21 cellular contexts compared by ENCODE assay signal in the genomic region with DNA sequence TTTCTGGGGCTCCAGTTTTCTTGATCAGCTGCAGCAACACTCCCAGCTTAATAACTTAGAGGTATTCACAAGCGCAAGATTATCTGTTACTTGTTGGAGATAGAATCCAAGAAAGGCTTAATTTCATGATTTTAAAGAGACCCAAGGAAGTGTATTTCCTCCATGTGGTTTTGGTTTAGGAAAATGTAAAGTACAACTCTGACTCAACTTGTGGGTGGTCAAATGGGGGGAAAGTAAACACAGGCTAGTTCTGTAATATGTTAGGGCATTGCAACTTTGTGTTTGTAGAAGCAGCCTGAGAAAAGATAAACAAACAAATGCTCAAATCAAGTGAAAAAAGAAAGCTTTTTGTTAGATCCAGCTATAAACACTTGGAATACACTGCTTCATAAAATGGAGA.
DNase-seq lines count a peak whose midpoint lies in the region; ATAC-seq and FAIRE-seq lines count a peak whose summit lies in the region.
"Had no signal": no experiment of that assay in that cellular context is flagged by ENCODE, and none has a peak within 500 bp of the region (broad histone marks: within the 10 kb centered on the region; RNA-seq: fewer than 3 reads in every experiment).

No MANE protein-coding gene starts in this region.

- H2BK12ac ChIP-seq in neuronal stem cell (ENCODE audit: low read length), result no peak overlapping the region

- peaks cover 6% of the 10 kb centered on the region for H3K9me3 Mint-ChIP-seq in activated T-helper 2 cell treated with anti-CD3 and anti-CD28 coated beads, Interferon-gamma antibody, Interleukin-2, Interleukin-4, amounts not matched to agents 10 μg/mL and 5 μg/mL and 100 μg/mL, durations not matched to agents 14 hours and 24 hours and 36 hours
- H3K9me3 Mint-ChIP-seq: activated T-helper 1 cell treated with anti-CD3 and anti-CD28 coated beads, Interleukin-12 subunit alpha, Interleukin-12 subunit beta, Interleukin-2, Interleukin-4 antibody, amounts not matched to agents 30 ng/mL and 10 ng/mL and 1 ng/mL, durations not matched to agents 14 hours and 24 hours and 36 hours; type B pancreatic cell had no signal

- H3K27ac Mint-ChIP-seq in activated T-helper 2 cell treated with anti-CD3 and anti-CD28 coated beads, Interferon-gamma antibody, Interleukin-2, Interleukin-4, amounts not matched to agents 10 μg/mL and 5 μg/mL and 100 μg/mL, durations not matched to agents 14 hours and 24 hours and 36 hours, result no peak overlapping the region
- H3K27ac Mint-ChIP-seq: activated T-helper 1 cell treated with anti-CD3 and anti-CD28 coated beads, Interleukin-12 subunit alpha, Interleukin-12 subunit beta, Interleukin-2, Interleukin-4 antibody, amounts not matched to agents 30 ng/mL and 10 ng/mL and 1 ng/mL, durations not matched to agents 14 hours and 24 hours and 36 hours; type B pancreatic cell had no signal

- no peaks in the 10 kb centered on the region for H3K36me3 ChIP-seq in BLaER1 treated with 17β-estradiol and CSF1 and Interleukin-3, amounts not matched to agents 10 nM and 100 nM
- no peaks in the 10 kb centered on the region for H3K36me3 ChIP-seq in neuronal stem cell (replicated peaks in 1 of 2; ENCODE audit: control insufficient read depth in 2 of 2, insufficient read depth in 2 of 2, low read length in 2 of 2)
- H3K36me3 ChIP-seq: adrenal gland, lower lobe of right lung had no signal

- no peak overlapping the region for H2BK15ac ChIP-seq in neuronal stem cell (ENCODE audit: low read length)

- FAIRE-seq in endometrium (lab: Jason Lieb, UNC), result peak; percentile 99

- no peaks in the 10 kb centered on the region for H3K27me3 ChIP-seq in BLaER1 treated with 17β-estradiol and CSF1 and Interleukin-3, amounts not matched to agents 10 nM and 100 nM
- no peaks in the 10 kb centered on the region for H3K27me3 ChIP-seq in neuronal stem cell (ENCODE audit: control insufficient read depth in 3 of 3, insufficient read depth in 3 of 3, low read depth in 1 of 3, low read length in 3 of 3)
- H3K27me3 ChIP-seq: adrenal gland, foreskin keratinocyte had no signal

- peaks cover 3% of the 10 kb centered on the region for H3K4me1 Mint-ChIP-seq in activated T-helper 2 cell treated with anti-CD3 and anti-CD28 coated beads, Interferon-gamma antibody, Interleukin-2, Interleukin-4, amounts not matched to agents 10 μg/mL and 5 μg/mL and 100 μg/mL, durations not matched to agents 14 hours and 24 hours and 36 hours (ENCODE audit: low read depth)
- H3K4me1 Mint-ChIP-seq: neural crest cell had no signal

- no peak overlapping the region for H2AK5ac ChIP-seq in neuronal stem cell (ENCODE audit: low read depth, low read length)

- no peak overlapping the region for H3K4me3 Mint-ChIP-seq in activated T-helper 2 cell treated with anti-CD3 and anti-CD28 coated beads, Interferon-gamma antibody, Interleukin-2, Interleukin-4, amounts not matched to agents 10 μg/mL and 5 μg/mL and 100 μg/mL, durations not matched to agents 14 hours and 24 hours and 36 hours (ENCODE audit: low read depth)
- H3K4me3 Mint-ChIP-seq: activated T-helper 1 cell treated with anti-CD3 and anti-CD28 coated beads, Interleukin-12 subunit alpha, Interleukin-12 subunit beta, Interleukin-2, Interleukin-4 antibody, amounts not matched to agents 30 ng/mL and 10 ng/mL and 1 ng/mL, durations not matched to agents 14 hours and 24 hours and 36 hours; neural crest cell; type B pancreatic cell had no signal

- peak overlapping the region in 9 of 11 experiments; percentile 15 to 71 (median 24); a peak in 10 of 22 replicates for H3K4me2 ChIP-seq in BLaER1 treated with 17β-estradiol and CSF1 and Interleukin-3, amounts not matched to agents 10 nM and 100 nM
- H3K4me2 ChIP-seq in neuronal stem cell (ENCODE audit: insufficient read depth, low read length, poor library complexity, severe bottlenecking), result no peak overlapping the region

- H2AFZ ChIP-seq in neuronal stem cell (ENCODE audit: low read length), result peak overlapping the region; percentile 43

- no peaks in the 10 kb centered on the region for H3K36me3 Mint-ChIP-seq in activated T-helper 2 cell treated with anti-CD3 and anti-CD28 coated beads, Interferon-gamma antibody, Interleukin-2, Interleukin-4, amounts not matched to agents 10 μg/mL and 5 μg/mL and 100 μg/mL, durations not matched to agents 14 hours and 24 hours and 36 hours (ENCODE audit: low read depth)
- H3K36me3 Mint-ChIP-seq: type B pancreatic cell had no signal

- H4K91ac ChIP-seq in neuronal stem cell (ENCODE audit: low read depth, low read length, poor library complexity), result no peak overlapping the region

- H3K4me3 ChIP-seq in BLaER1 treated with 17β-estradiol and CSF1 and Interleukin-3, amounts not matched to agents 10 nM and 100 nM, result no peak overlapping the region
- H3K4me3 ChIP-seq in neuronal stem cell (ENCODE audit: low read length in 2 of 2), result no peak overlapping the region
- H3K4me3 ChIP-seq: adrenal gland, lower lobe of right lung had no signal

- H3K18ac ChIP-seq in neuronal stem cell (ENCODE audit: low read length), result no peak overlapping the region

- DNase-seq in M059J (ENCODE audit: low read depth), result peak; percentile 71
- DNase-seq in neuronal stem cell (ENCODE audit: low spot score), result no peak
- no peak for DNase-seq in activated T-helper 2 cell treated with anti-CD3 and anti-CD28 coated beads, Interferon-gamma antibody, Interleukin-2, Interleukin-4, amounts not matched to agents 10 μg/mL and 5 μg/mL and 100 μg/mL, durations not matched to agents 14 hours and 24 hours and 36 hours (ENCODE audit: low spot score)
- no peak for DNase-seq in NCI-H1048 (lab: John Stamatoyannopoulos, UW)
- no peak for DNase-seq in NCI-H1930 (lab: John Stamatoyannopoulos, UW)
- DNase-seq: activated CD4-positive, alpha-beta T cell treated with anti-CD3 and anti-CD28 coated beads, Interleukin-2, amount 50 U/mL, for 48 hours; adrenal gland; dermis blood vessel endothelial cell; foreskin keratinocyte; GOT3; lower lobe of right lung; NCI-H1092; right cardiac atrium; Right ventricle myocardium superior; stimulated activated CD4-positive, alpha-beta T cell treated with anti-CD3 and anti-CD28 coated beads, Interleukin-4, amount 100 ng/mL, for 24 hours had no signal

- no peak overlapping the region for H3K23ac ChIP-seq in neuronal stem cell (ENCODE audit: low read depth, low read length, poor library complexity)

- peaks cover 0 to 15% (median 8%) of the 10 kb centered on the region in 10 experiments; a peak in 12 of 20 replicates for H3K4me1 ChIP-seq in BLaER1 treated with 17β-estradiol and CSF1 and Interleukin-3, amounts not matched to agents 10 nM and 100 nM
- no peaks in the 10 kb centered on the region for H3K4me1 ChIP-seq in neuronal stem cell (ENCODE audit: control insufficient read depth in 2 of 2, insufficient read depth in 1 of 2, low read depth in 1 of 2, low read length in 2 of 2)
- H3K4me1 ChIP-seq: adrenal gland, foreskin keratinocyte, lower lobe of right lung had no signal

- H3K4ac ChIP-seq in neuronal stem cell (ENCODE audit: low read length), result no peak overlapping the region

- no peaks in the 10 kb centered on the region for H4K20me1 ChIP-seq in BLaER1 treated with 17β-estradiol and CSF1 and Interleukin-3, amounts not matched to agents 10 nM and 100 nM

- intact Hi-C loops in activated T-helper 2 cell treated with anti-CD3 and anti-CD28 coated beads, Interferon-gamma antibody, Interleukin-2, Interleukin-4, amounts not matched to agents 10 μg/mL and 5 μg/mL and 100 μg/mL, durations not matched to agents 14 hours and 24 hours and 36 hours (cut with micrococcal nuclease), result no loop called here

- no peaks in the 10 kb centered on the region for H3K79me1 ChIP-seq in neuronal stem cell (ENCODE audit: low read depth, low read length)

- no peaks in the 10 kb centered on the region for H3K9me3 ChIP-seq in BLaER1 treated with 17β-estradiol and CSF1 and Interleukin-3, amounts not matched to agents 10 nM and 100 nM (replicated peaks in 1 of 11)
- H3K9me3 ChIP-seq in neuronal stem cell (replicated peaks in 1 of 2; ENCODE audit: control insufficient read depth in 2 of 2, insufficient read depth in 1 of 2, low read depth in 1 of 2, low read length in 2 of 2), result no peaks in the 10 kb centered on the region
- H3K9me3 ChIP-seq: adrenal gland, lower lobe of right lung had no signal

- H3K27ac ChIP-seq in BLaER1 treated with 17β-estradiol and CSF1 and Interleukin-3, amounts not matched to agents 10 nM and 100 nM, result peak overlapping the region in 2 of 11 experiments; percentile 1 to 15; a peak in 2 of 22 replicates
- H3K27ac ChIP-seq in neuronal stem cell (replicated peaks; ENCODE audit: low read length), result no peak overlapping the region
- H3K27ac ChIP-seq: adrenal gland, foreskin keratinocyte, lower lobe of right lung had no signal

- H3K14ac ChIP-seq in neuronal stem cell (ENCODE audit: low read length), result no peak overlapping the region

- no peak for ATAC-seq in HG03097 (IDR thresholded peaks at IDR 0.05; ENCODE audit: low FRiP score, unreplicated experiment)
- ATAC-seq: foreskin keratinocyte, lower lobe of right lung, right cardiac atrium had no signal

- H2BK5ac ChIP-seq in neuronal stem cell (ENCODE audit: low read length), result no peak overlapping the region

- no CpG with 5 or more reads among the region's 1 CpG for WGBS in neuronal stem cell (ENCODE audit: extremely low coverage in 2 of 2, insufficient read length in 2 of 2, insufficient replicate concordance in 1 of 2), 2 donors

- H3K27me3 Mint-ChIP-seq in activated T-helper 2 cell treated with anti-CD3 and anti-CD28 coated beads, Interferon-gamma antibody, Interleukin-2, Interleukin-4, amounts not matched to agents 10 μg/mL and 5 μg/mL and 100 μg/mL, durations not matched to agents 14 hours and 24 hours and 36 hours (ENCODE audit: low read depth), result no peaks in the 10 kb centered on the region
- H3K27me3 Mint-ChIP-seq: type B pancreatic cell had no signal

- no peak overlapping the region for H4K8ac ChIP-seq in neuronal stem cell (ENCODE audit: low read depth, low read length)

- H3K9ac ChIP-seq in BLaER1 treated with 17β-estradiol and CSF1 and Interleukin-3, amounts not matched to agents 10 nM and 100 nM, result no peak overlapping the region
- no peak overlapping the region for H3K9ac ChIP-seq in neuronal stem cell (ENCODE audit: low read depth, low read length, poor library complexity)

- no peak overlapping the region for H2BK120ac ChIP-seq in neuronal stem cell (ENCODE audit: low read depth, low read length)
